24 cellular contexts compared by ENCODE assay signal in the genomic region with DNA sequence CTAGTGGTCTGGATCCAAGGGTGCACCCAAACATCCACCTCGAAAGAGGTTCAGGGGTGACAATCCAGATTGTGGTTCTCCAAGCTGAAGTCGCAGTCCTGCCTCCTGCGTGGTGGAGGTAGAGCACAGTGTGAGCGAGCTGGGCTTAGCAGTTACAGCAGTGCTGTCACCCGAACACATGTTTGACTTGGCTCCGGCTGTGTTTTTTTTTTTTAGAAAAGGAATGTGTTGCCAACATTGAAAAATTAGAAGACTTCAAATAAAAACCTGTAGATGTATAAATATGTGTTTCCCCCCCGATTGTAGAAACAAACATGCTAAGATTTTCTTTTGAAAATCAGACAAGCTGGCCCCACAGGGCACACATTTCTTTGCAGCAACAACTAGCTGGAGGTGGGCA.
DNase-seq lines count a peak whose midpoint lies in the region; TF ChIP-seq lines count a peak whose summit lies in the region.
"Had no signal": no experiment of that assay in that cellular context is flagged by ENCODE, and none has a peak within 500 bp of the region (broad histone marks: within the 10 kb centered on the region; RNA-seq: fewer than 3 reads in every experiment).

No MANE protein-coding gene starts in this region.

- H3K27me3 ChIP-seq in fibroblast of lung (ENCODE audit: control insufficient read depth, insufficient read depth, low read length) (no peaks in the 10 kb centered on the region), liver (ENCODE audit: control insufficient read depth in 4 of 4, insufficient read depth in 4 of 4, low read length in 3 of 4) (no peaks in the 10 kb centered on the region)
- H3K27me3 ChIP-seq: esophagus squamous epithelium, heart left ventricle, upper lobe of left lung had no signal

- no peaks in the 10 kb centered on the region for H3K79me2 ChIP-seq in fibroblast of lung (ENCODE audit: control insufficient read depth, insufficient read depth, low read length)

- peak; percentile 45 to 46 for TF ChIP-seq RAD21 in liver (IDR thresholded peaks at IDR 0.05)

- no peak for TF ChIP-seq CTCF in 22Rv1 (IDR thresholded peaks at IDR 0.05)
- no peak for TF ChIP-seq CTCF in LNCaP clone FGC (IDR thresholded peaks at IDR 0.05; ENCODE audit: control insufficient read depth, extremely low read depth, insufficient read depth)
- TF ChIP-seq CTCF in fibroblast of lung (conservative IDR thresholded peaks at IDR 0.05 in 1 of 2, IDR thresholded peaks at IDR 0.05 in 1 of 2; ENCODE audit: low read depth in 1 of 2, low read length in 2 of 2) = no peak
- no peak for TF ChIP-seq CTCF in liver (IDR thresholded peaks at IDR 0.05; ENCODE audit: low read depth, low read length, missing input control)

- H3K9ac ChIP-seq in fibroblast of lung (ENCODE audit: insufficient read depth, low read length) = no peak overlapping the region
- no peak overlapping the region for H3K9ac ChIP-seq in liver (ENCODE audit: low read depth in 1 of 2, low read length in 2 of 2)

- peak overlapping the region; percentile 85 for H3K27ac ChIP-seq in 22Rv1
- H3K27ac ChIP-seq in fibroblast of lung (ENCODE audit: insufficient read depth, low read length) = no peak overlapping the region
- H3K27ac ChIP-seq in liver (ENCODE audit: low read depth in 1 of 2, low read length in 2 of 2) = peak overlapping the region; percentile 64 to 65
- H3K27ac ChIP-seq: A549, upper lobe of left lung had no signal

- no peaks in the 10 kb centered on the region for H4K20me1 ChIP-seq in fibroblast of lung (ENCODE audit: control insufficient read depth, extremely low read depth, insufficient read depth, low read length)

- peak; percentile 34 for DNase-seq in LNCaP clone FGC (ENCODE audit: low read depth)
- DNase-seq in fibroblast of lung (ENCODE audit: low read depth in 2 of 2) = peak; percentile 31 to 34
- no peak for DNase-seq in activated T-cell treated with anti-CD3 and anti-CD28 coated beads, Interleukin-2, amount 50 U/mL, for 48 hours
- DNase-seq in islet precursor cell = no peak
- DNase-seq in activated effector memory CD4-positive, alpha-beta T cell treated with anti-CD3 and anti-CD28 coated beads, Interleukin-2, amount 50 U/mL, for 16 hours = no peak
- no peak for DNase-seq in stimulated activated CD4-positive, alpha-beta T cell treated with anti-CD3 and anti-CD28 coated beads, Interleukin-4, amount 100 ng/mL, for 24 hours
- DNase-seq: activated CD4-positive, alpha-beta T cell treated with anti-CD3 and anti-CD28 coated beads, Interleukin-2, amount 10 ng/mL, durations not matched to agents 7 days and 5 days; activated CD8-positive, alpha-beta memory T cell treated with anti-CD3 and anti-CD28 coated beads, Interleukin-2, amount 50 U/mL, for 4 hours; activated gamma-delta T cell treated with Interleukin-2 at 50 U/mL for 16 hours; effector memory CD4-positive, alpha-beta T cell; esophagus squamous epithelium; heart left ventricle; Karpas-422; naive thymus-derived CD4-positive, alpha-beta T cell; NCI-H1092; NCI-H2081; NCI-H446 treated with DMSO at 0.1 percent for 48 hours; stimulated activated CD4-positive, alpha-beta T cell treated with anti-CD3 and anti-CD28 coated beads, Interleukin-4, amount 100 ng/mL, for 1 hour; SW 1271; upper lobe of left lung had no signal

- H3K36me3 ChIP-seq in fibroblast of lung (ENCODE audit: control insufficient read depth, insufficient read depth, low read length) = no peaks in the 10 kb centered on the region
- no peaks in the 10 kb centered on the region for H3K36me3 ChIP-seq in liver (ENCODE audit: control insufficient read depth in 4 of 4, insufficient read depth in 3 of 4, low read depth in 1 of 4, low read length in 3 of 4)
- H3K36me3 ChIP-seq: esophagus squamous epithelium, heart left ventricle, upper lobe of left lung had no signal

- 34% methylated on average over 7 of the region's 7 CpGs for WGBS in liver

- no peak overlapping the region for H2AFZ ChIP-seq in fibroblast of lung (ENCODE audit: low read length)

- H3K4me3 ChIP-seq in LNCaP clone FGC (ENCODE audit: low read depth, low read length) (no peak overlapping the region), fibroblast of lung (replicated peaks in 1 of 4; ENCODE audit: control extremely low read depth in 1 of 4, insufficient read depth in 1 of 4, low read depth in 3 of 4, low read length in 4 of 4) (no peak overlapping the region), liver (ENCODE audit: low read depth in 1 of 3, low read length in 3 of 3) (no peak overlapping the region)
- H3K4me3 ChIP-seq: A549, esophagus squamous epithelium, heart left ventricle, smooth muscle cell, upper lobe of left lung had no signal

- H3K4me2 ChIP-seq in fibroblast of lung (ENCODE audit: extremely low read depth, insufficient read depth, low read length) = no peak overlapping the region
- H3K4me2 ChIP-seq: A549, smooth muscle cell had no signal

- H3K4me1 ChIP-seq in fibroblast of lung (ENCODE audit: control insufficient read depth, extremely low read depth, insufficient read depth, low read length) = peaks cover 6% of the 10 kb centered on the region
- H3K4me1 ChIP-seq in liver (ENCODE audit: control insufficient read depth in 4 of 4, insufficient read depth in 4 of 4, low read length in 3 of 4) = peaks cover 5 to 23% (median 19%) of the 10 kb centered on the region in 4 donors
- H3K4me1 ChIP-seq: A549 had no signal

- H3K9me3 ChIP-seq in fibroblast of lung (ENCODE audit: control insufficient read depth, insufficient read depth, low read depth, low read length) (no peaks in the 10 kb centered on the region), liver (ENCODE audit: control insufficient read depth in 4 of 4, low read length in 3 of 4) (no peaks in the 10 kb centered on the region)
- H3K9me3 ChIP-seq: A549, esophagus squamous epithelium, upper lobe of left lung had no signal

TF ChIP-seq in liver, 16 proteins besides CTCF, POLR2A, EP300 and RAD21:
- TF ChIP-seq NR2F2 (IDR thresholded peaks at IDR 0.05) = no peak
- TF ChIP-seq FOXA2 (IDR thresholded peaks at IDR 0.05) = peak; percentile 8
- TF ChIP-seq, protein P1, sequence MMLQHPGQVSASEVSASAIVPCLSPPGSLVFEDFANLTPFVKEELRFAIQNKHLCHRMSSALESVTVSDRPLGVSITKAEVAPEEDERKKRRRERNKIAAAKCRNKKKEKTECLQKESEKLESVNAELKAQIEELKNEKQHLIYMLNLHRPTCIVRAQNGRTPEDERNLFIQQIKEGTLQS (IDR thresholded peaks at IDR 0.05) = no peak
- no peak for TF ChIP-seq EGR1 (IDR thresholded peaks at IDR 0.05; ENCODE audit: low read depth in 2 of 2)
TF ChIP-seq in liver: peak in this region for 1.

Comparison
In these comparisons a context has a peak if more than half of its experiments do, and no peak if none do; other contexts are left out.
1. DNase-seq: peak in LNCaP clone FGC (single experiment) and fibroblast of lung (2 of 2); none in activated T-cell treated with anti-CD3 and anti-CD28 coated beads, Interleukin-2, amount 50 U/mL, for 48 hours (0 of 2), islet precursor cell (single experiment), activated effector memory CD4-positive, alpha-beta T cell treated with anti-CD3 and anti-CD28 coated beads, Interleukin-2, amount 50 U/mL, for 16 hours (single experiment) and stimulated activated CD4-positive, alpha-beta T cell treated with anti-CD3 and anti-CD28 coated beads, Interleukin-4, amount 100 ng/mL, for 24 hours (single experiment).